Comparison of ENCODE assay signal across 2 cellular contexts in genomic region chr3:24522155-24522579, GRCh38.
TF ChIP-seq lines count a peak whose summit lies in the region.

No MANE protein-coding gene starts in this region.

TF ChIP-seq in A549, 52 proteins besides CTCF, POLR2A, EP300 and RAD21 (continued from another document):
- TF ChIP-seq ZNF302 (CRISPR knock-in tag; IDR thresholded peaks at IDR 0.05) (no peak), GATA3 (IDR thresholded peaks at IDR 0.05; ENCODE audit: borderline replicate concordance) (no peak)

TF ChIP-seq in SK-N-SH, 30 proteins besides CTCF, POLR2A, EP300 and RAD21 (continued from another document):
- TF ChIP-seq SMC3 (IDR thresholded peaks at IDR 0.05; ENCODE audit: low read depth, low read length), result no peak
- no peak for TF ChIP-seq NRF1 (IDR thresholded peaks at IDR 0.05; ENCODE audit: low read depth, low read length)
- no peak for TF ChIP-seq FOXM1 (IDR thresholded peaks at IDR 0.05; ENCODE audit: low read depth)
- TF ChIP-seq ZBTB33 (IDR thresholded peaks at IDR 0.05; ENCODE audit: borderline replicate concordance, low read depth), result no peak
- TF ChIP-seq RFX5 (IDR thresholded peaks at IDR 0.05; ENCODE audit: low read length), result no peak
- no peak for TF ChIP-seq PBX3 (IDR thresholded peaks at IDR 0.05)
- TF ChIP-seq IRF3 (IDR thresholded peaks at IDR 0.05; ENCODE audit: low read depth, low read length), result no peak
- TF ChIP-seq ELF1 (IDR thresholded peaks at IDR 0.05), result no peak
- TF ChIP-seq EZH2phosphoT487 (IDR thresholded peaks at IDR 0.05; ENCODE audit: borderline replicate concordance, low read depth), result no peak
